Comparison of ENCODE assay signal across 1 cellular context in genomic region chrX:82648062-82648461, GRCh38.
TF ChIP-seq lines count a peak whose summit lies in the region.

No MANE protein-coding gene starts in this region.

TF ChIP-seq in GM12878, 131 proteins besides CTCF, POLR2A, EP300 and RAD21 (continued from another document):
- no peak for TF ChIP-seq CEBPZ (IDR thresholded peaks at IDR 0.05; ENCODE audit: low read depth, low read length)
- no peak for TF ChIP-seq NKRF (conservative IDR thresholded peaks at IDR 0.05)
- no peak for TF ChIP-seq SMAD5 (IDR thresholded peaks at IDR 0.05; ENCODE audit: low read depth)
